ENCODE assay signal across 8 cellular contexts in the genomic region with DNA sequence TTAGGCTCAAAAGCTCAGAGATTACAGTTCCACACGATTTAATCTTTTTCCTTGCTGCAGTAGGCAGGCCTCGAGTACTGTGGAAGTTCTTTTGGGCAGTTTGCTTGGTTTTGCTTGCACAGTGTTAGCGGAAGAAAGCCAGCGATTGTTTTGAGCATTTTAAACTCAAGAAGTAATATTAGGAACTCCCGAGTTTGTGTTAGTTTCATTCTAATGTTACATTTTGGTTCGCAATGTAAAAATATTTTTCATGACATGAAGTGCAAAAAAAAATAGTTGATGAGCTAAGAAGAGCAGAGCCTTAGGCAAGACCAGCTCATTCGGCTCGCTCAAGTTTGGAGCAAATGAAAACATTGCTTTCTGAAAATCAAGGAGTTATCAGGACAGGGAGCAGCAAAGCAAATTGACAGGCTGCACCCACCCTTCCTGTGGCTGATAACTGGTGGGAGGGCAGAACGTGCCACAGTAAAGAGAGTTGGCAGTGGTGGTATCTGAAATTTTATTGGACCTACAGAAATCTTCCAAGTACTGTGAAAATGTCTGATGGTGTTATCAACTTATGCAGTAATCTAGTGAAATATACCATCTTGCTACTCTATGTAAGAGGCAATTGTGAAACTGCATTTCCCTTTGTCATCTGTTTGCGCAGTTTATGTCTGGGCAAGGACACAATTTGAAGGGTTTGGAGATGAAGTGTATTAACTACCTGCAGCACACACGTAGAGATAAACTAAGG. TPM values are rescaled to one million over a fixed set of nuclear protein-coding genes. Genes with fewer than 3 reads are reported as not detected.
DNase-seq lines count a peak whose midpoint lies in the region; ATAC-seq, FAIRE-seq and TF ChIP-seq lines count a peak whose summit lies in the region.

No MANE protein-coding gene starts in this region.

- H2AFZ ChIP-seq in parathyroid adenoma: peak overlapping the region; percentile 92

- FAIRE-seq in GM12891 (lab: Jason Lieb, UNC): peak; percentile 16

- H3K79me2 ChIP-seq in parathyroid adenoma: no peaks in the 10 kb centered on the region

- H3K36me3 Mint-ChIP-seq in endothelial cell (ENCODE audit: low read depth, unreplicated experiment): peaks cover 4% of the 10 kb centered on the region

- H3K27me3 Mint-ChIP-seq in endothelial cell (ENCODE audit: unreplicated experiment): peaks cover 12% of the 10 kb centered on the region

- peaks cover 24% of the 10 kb centered on the region for H3K4me1 Mint-ChIP-seq in endothelial cell (ENCODE audit: unreplicated experiment)

- no peak overlapping the region for H3K9ac ChIP-seq in parathyroid adenoma

- peak overlapping the region; percentile 34 for H3K27ac ChIP-seq in Panc1 (ENCODE audit: low read length)
- no peak overlapping the region for H3K27ac ChIP-seq in parathyroid adenoma

- intact Hi-C loops in Panc1 (cut with micrococcal nuclease; ENCODE audit: unreplicated experiment): loop anchor here (5.0 to 10.0 kb wide), 2 partner anchors 146 to 281 kb away; partner anchors contain the start of gene DAZL

- H3K27me3 ChIP-seq in Panc1 (ENCODE audit: control insufficient read depth, insufficient read depth, low read length): no peaks in the 10 kb centered on the region; the same call in 1 of the 2 replicates
- H3K27me3 ChIP-seq in parathyroid adenoma (ENCODE audit: control insufficient read depth, insufficient read depth, low read length): no peaks in the 10 kb centered on the region

- no peak for TF ChIP-seq CTCF in Panc1 (IDR thresholded peaks at IDR 0.05)
- no peak for TF ChIP-seq CTCF in endothelial cell (IDR thresholded peaks at IDR 0.05; ENCODE audit: unreplicated experiment)
- TF ChIP-seq CTCF in parathyroid adenoma (IDR thresholded peaks at IDR 0.05): no peak

- H3K9me3 Mint-ChIP-seq in endothelial cell (ENCODE audit: unreplicated experiment): no peaks in the 10 kb centered on the region

- POLR2A ChIA-PET in Panc1 (lab: Charles Lee): no interaction called here

- H3K9me3 ChIP-seq in Panc1 (ENCODE audit: control insufficient read depth, insufficient read depth, low read depth, low read length): no peaks in the 10 kb centered on the region
- no peaks in the 10 kb centered on the region for H3K9me3 ChIP-seq in parathyroid adenoma (ENCODE audit: control insufficient read depth, low read length)

- DNase-seq in GM12891 (ENCODE audit: insufficient read length, low spot score): no peak
- no peak for DNase-seq in Panc1 (ENCODE audit: low read depth, low spot score)
- no peak for DNase-seq in endothelial cell (ENCODE audit: low spot score)
- DNase-seq in NCI-H2107 treated with DMSO at 0.1 percent for 48 hours (lab: John Stamatoyannopoulos, UW; ENCODE audit: unreplicated experiment): no peak

- H3K4me3 Mint-ChIP-seq in endothelial cell (ENCODE audit: unreplicated experiment): peak overlapping the region; percentile 94

- peak overlapping the region; percentile 56 to 76 for H3K4me3 ChIP-seq in Panc1 (ENCODE audit: low read depth in 2 of 2, low read length in 2 of 2)
- peak overlapping the region; percentile 58 for H3K4me3 ChIP-seq in parathyroid adenoma (ENCODE audit: low read depth, low read length)

- H3K27ac Mint-ChIP-seq in endothelial cell (ENCODE audit: unreplicated experiment): peak overlapping the region; percentile 78

- CTCF ChIA-PET in Panc1 (lab: Charles Lee): interaction anchor here (0.6 kb wide), 1 partner anchor 473 kb away, joined by 4 read pairs; no protein-coding TSS in a partner anchor

- no peak for TF ChIP-seq POLR2A in GM12891 (IDR thresholded peaks at IDR 0.05; ENCODE audit: low read depth, low read length)

- peak overlapping the region; percentile 5 for H3K4me2 ChIP-seq in parathyroid adenoma (ENCODE audit: low read length)

- H3K4me1 ChIP-seq in Panc1 (ENCODE audit: control insufficient read depth, insufficient read depth, low read length): peaks cover 6% of the 10 kb centered on the region
- no peaks in the 10 kb centered on the region for H3K4me1 ChIP-seq in parathyroid adenoma

- H3K36me3 ChIP-seq in Panc1 (ENCODE audit: control insufficient read depth, insufficient read depth, low read length): no peaks in the 10 kb centered on the region
- H3K36me3 ChIP-seq in parathyroid adenoma (ENCODE audit: control insufficient read depth, insufficient read depth, low read length): no peaks in the 10 kb centered on the region

- ATAC-seq in Panc1: no peak
- no peak for ATAC-seq in HG02642 (IDR thresholded peaks at IDR 0.05; ENCODE audit: poor library complexity, unreplicated experiment)
- no peak for ATAC-seq in GM21390 (IDR thresholded peaks at IDR 0.05; ENCODE audit: unreplicated experiment)
- no peak for ATAC-seq in GM19023 (IDR thresholded peaks at IDR 0.05; ENCODE audit: unreplicated experiment)

- no TSS peak for BruUV-seq in Panc1 (replicated peaks; lab: Mats Ljungman, UMichigan)

- in situ Hi-C loops in Panc1 (cut with HindIII; ENCODE audit: low pct_unique_long_range_greater_than_20kb, low sequenced_read_pairs): no loop called here

TF ChIP-seq in GM12891, 5 proteins besides CTCF, POLR2A, EP300 and RAD21:
- TF ChIP-seq POU2F2 (IDR thresholded peaks at IDR 0.05; ENCODE audit: low read depth, low read length): no peak
- no peak for TF ChIP-seq SPI1 (IDR thresholded peaks at IDR 0.05; ENCODE audit: low read depth, low read length)
- TF ChIP-seq PAX5 (IDR thresholded peaks at IDR 0.05; ENCODE audit: insufficient read depth, low read length, severe bottlenecking): no peak
- TF ChIP-seq TAF1 (IDR thresholded peaks at IDR 0.05; ENCODE audit: low read depth, low read length): no peak
- no peak for TF ChIP-seq POLR2AphosphoS5 (IDR thresholded peaks at IDR 0.05; ENCODE audit: low read depth, low read length)

RNA-seq across cellular contexts. Expression of gene PLCL2, which starts 1.4 kb away (rescaled TPM):
- polyA plus RNA-seq in GM12891 (2012; ENCODE audit: low read depth, missing spikeins): 22.3 TPM
- total RNA-seq in Panc1 (2021; ENCODE audit: unreplicated experiment) (3.0 TPM), endothelial cell (ENCODE audit: unreplicated experiment) (18.8 TPM)
- 1.8 TPM for polyA plus RNA-seq in Panc1 (2012; ENCODE audit: insufficient read length)
